In genomic region chr1:2311184-2312032, GRCh38 we compare ENCODE assay signal across 8 cellular contexts.
A peak's percentile ranks its signal among the peaks of the same experiment; 100 is the strongest.
DNase-seq lines count a peak whose midpoint lies in the region; ATAC-seq and TF ChIP-seq lines count a peak whose summit lies in the region.

No MANE protein-coding gene starts in this region.

- H3K4me1 ChIP-seq in adipocyte (ENCODE audit: control insufficient read depth, insufficient read depth, low read length) (peaks cover 24% of the 10 kb centered on the region), smooth muscle cell (ENCODE audit: low read depth) (peaks cover 31% of the 10 kb centered on the region)

- H3K79me2 ChIP-seq in smooth muscle cell (ENCODE audit: low read depth), result peaks cover 3% of the 10 kb centered on the region

- peak; percentile 34 for ATAC-seq in left ventricle myocardium superior

- H3K36me3 ChIP-seq in adipocyte (ENCODE audit: control insufficient read depth, insufficient read depth, low read length, severe bottlenecking) (peaks cover 28% of the 10 kb centered on the region), smooth muscle cell (ENCODE audit: low read depth) (peaks cover 8% of the 10 kb centered on the region)

- H3K4me2 ChIP-seq in smooth muscle cell, result peak overlapping the region; percentile 15

- no peak overlapping the region for H2AFZ ChIP-seq in smooth muscle cell (ENCODE audit: low read depth)

- peaks cover 12% of the 10 kb centered on the region for H3F3A ChIP-seq in smooth muscle cell (ENCODE audit: low read depth)

- H3K27ac ChIP-seq in smooth muscle cell (ENCODE audit: low read depth), result peak overlapping the region; percentile 20

- H3K27me3 ChIP-seq in adipocyte (replicated peaks; ENCODE audit: control insufficient read depth, insufficient read depth, low read length) (no peaks in the 10 kb centered on the region), smooth muscle cell (ENCODE audit: low read depth) (no peaks in the 10 kb centered on the region)

- 52% methylated on average over 14 of the region's 21 CpGs for WGBS in smooth muscle cell (ENCODE audit: low lambda C conversion rate)

- no peaks in the 10 kb centered on the region for H4K20me1 ChIP-seq in smooth muscle cell (ENCODE audit: low read depth)

- no peak overlapping the region for H3K4me3 ChIP-seq in adipocyte (ENCODE audit: low read length)
- H3K4me3 ChIP-seq in smooth muscle cell, result no peak overlapping the region

- peak; percentile 70 for DNase-seq in AG08395 (ENCODE audit: low spot score)
- DNase-seq in H4 (ENCODE audit: low spot score), result peak; percentile 62
- DNase-seq in SKM-1 (lab: John Stamatoyannopoulos, UW; ENCODE audit: unreplicated experiment), result peak; percentile 7
- peak; percentile 68 for DNase-seq in adipocyte (ENCODE audit: low read depth)
- DNase-seq in left ventricle myocardium superior, result peak; percentile 75
- peak; percentile 18 for DNase-seq in smooth muscle cell (lab: John Stamatoyannopoulos, UW; ENCODE audit: unreplicated experiment)
- no peak for DNase-seq in A172 (ENCODE audit: low spot score)
- no peak for DNase-seq in COR-L47 (lab: John Stamatoyannopoulos, UW)

- H3K9me3 ChIP-seq in adipocyte (ENCODE audit: control insufficient read depth, low read length), result no peaks in the 10 kb centered on the region
- H3K9me3 ChIP-seq in smooth muscle cell (replicated peaks; ENCODE audit: low read depth), result no peaks in the 10 kb centered on the region

- peak; percentile 26 for TF ChIP-seq CTCF in smooth muscle cell (IDR thresholded peaks at IDR 0.05; ENCODE audit: borderline replicate concordance, insufficient read depth, poor library complexity, severe bottlenecking)

- intact Hi-C loops in left ventricle myocardium superior (cut with micrococcal nuclease), result no loop called here

- H3K9ac ChIP-seq in adipocyte (ENCODE audit: low read length) (peak overlapping the region; percentile 63), smooth muscle cell (ENCODE audit: low read depth) (no peak overlapping the region)

Comparison
In these comparisons a context has a peak if more than half of its experiments do, and no peak if none do; other contexts are left out.
1. DNase-seq: peak in AG08395 (single experiment), H4 (single experiment), SKM-1 (single experiment), adipocyte (single experiment), left ventricle myocardium superior (single experiment) and smooth muscle cell (single experiment); none in A172 (single experiment) and COR-L47 (single experiment).